2 cellular contexts compared by ENCODE assay signal in genomic region chr4:98606879-98607278, GRCh38.
TF ChIP-seq lines count a peak whose summit lies in the region.

No MANE protein-coding gene starts in this region.

TF ChIP-seq in GM23338, 12 proteins besides CTCF, POLR2A, EP300 and RAD21:
- peak; percentile 74; the same call in 1 of the 2 replicates for TF ChIP-seq NANOG (IDR thresholded peaks at IDR 0.05; ENCODE audit: borderline replicate concordance)
- no peak for TF ChIP-seq STAT1 (IDR thresholded peaks at IDR 0.05; ENCODE audit: unreplicated experiment)
- TF ChIP-seq JUNB (IDR thresholded peaks at IDR 0.05; ENCODE audit: unreplicated experiment), result no peak

TF ChIP-seq in H1, 55 proteins besides CTCF, POLR2A, EP300 and RAD21:
- TF ChIP-seq EGR1 (IDR thresholded peaks at IDR 0.05; ENCODE audit: borderline replicate concordance, low read depth, low read length) (no peak), CBX8 (IDR thresholded peaks at IDR 0.05; ENCODE audit: borderline replicate concordance, low read depth, low read length) (no peak), JUN (IDR thresholded peaks at IDR 0.05; ENCODE audit: low read depth, low read length) (no peak), GTF2F1 (IDR thresholded peaks at IDR 0.05; ENCODE audit: borderline replicate concordance, low read depth, low read length) (no peak), SP4 (IDR thresholded peaks at IDR 0.05; ENCODE audit: low read length) (no peak), MAFK (IDR thresholded peaks at IDR 0.05; ENCODE audit: low read depth, low read length) (no peak), ATF2 (IDR thresholded peaks at IDR 0.05; ENCODE audit: low read length) (no peak), KDM4A (IDR thresholded peaks at IDR 0.05; ENCODE audit: low read depth, low read length, severe bottlenecking) (no peak), EZH2 (IDR thresholded peaks at IDR 0.05; ENCODE audit: low read depth, low read length, severe bottlenecking) (no peak), RBBP5 (IDR thresholded peaks at IDR 0.05; ENCODE audit: borderline replicate concordance, low read depth, low read length) (no peak), TEAD4 (IDR thresholded peaks at IDR 0.05; ENCODE audit: low read depth, low read length) (no peak), ASH2L (IDR thresholded peaks at IDR 0.05; ENCODE audit: low read length) (no peak)
